18 cellular contexts compared by ENCODE assay signal in the genomic region with DNA sequence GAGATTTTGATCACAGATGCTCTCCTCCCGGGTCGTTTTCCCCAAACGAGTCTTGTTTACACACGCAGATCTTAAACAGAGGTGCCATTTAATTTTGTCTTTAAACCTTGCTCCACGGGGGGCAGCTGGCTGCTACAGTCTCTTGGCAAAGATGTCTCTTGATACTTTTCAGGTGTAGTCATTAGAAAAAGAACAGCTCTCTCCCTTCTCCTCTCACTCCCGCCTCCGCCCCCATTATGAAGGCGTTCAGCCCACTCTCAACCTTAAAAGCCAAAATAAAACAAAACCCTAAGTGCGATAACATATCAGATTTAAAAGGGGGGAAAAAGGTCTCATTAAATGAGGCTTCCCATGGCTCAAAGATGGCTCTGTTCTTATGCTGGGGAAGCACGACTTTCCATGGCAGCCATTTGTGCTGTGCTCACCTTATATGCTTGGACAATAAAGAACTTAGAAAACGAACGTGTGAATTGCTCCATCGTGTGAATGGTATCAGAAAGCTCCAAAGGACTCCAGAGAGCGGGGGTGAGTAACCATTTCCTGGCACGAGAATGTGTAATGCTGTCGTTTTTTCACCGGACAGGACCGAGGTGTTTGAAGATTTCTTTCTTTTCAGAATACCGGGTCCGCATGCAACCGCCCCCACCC. TPM values are rescaled to one million over a fixed set of nuclear protein-coding genes. Genes with fewer than 3 reads are reported as not detected.
A peak's percentile ranks its signal among the peaks of the same experiment; 100 is the strongest.
DNase-seq lines count a peak whose midpoint lies in the region; ATAC-seq, FAIRE-seq and TF ChIP-seq lines count a peak whose summit lies in the region.
"Had no signal": no experiment of that assay in that cellular context is flagged by ENCODE, and none has a peak within 500 bp of the region (broad histone marks: within the 10 kb centered on the region; RNA-seq: fewer than 3 reads in every experiment).

No MANE protein-coding gene starts in this region.

- H3K4me3 Mint-ChIP-seq in activated CD4-positive, alpha-beta T cell treated with anti-CD3 and anti-CD28 coated beads for 36 hours: no peak overlapping the region
- H3K4me3 Mint-ChIP-seq: CD4-positive, CD25-positive, alpha-beta regulatory T cell; effector memory CD8-positive, alpha-beta T cell had no signal

- H3K27me3 Mint-ChIP-seq in activated CD4-positive, alpha-beta T cell treated with anti-CD3 and anti-CD28 coated beads for 36 hours: peaks cover 1% of the 10 kb centered on the region
- H3K27me3 Mint-ChIP-seq: CD4-positive, CD25-positive, alpha-beta regulatory T cell had no signal

- TF ChIP-seq CTCF in astrocyte of the spinal cord (IDR thresholded peaks at IDR 0.05; ENCODE audit: low read depth, low read length) (no peak), fibroblast of villous mesenchyme (IDR thresholded peaks at IDR 0.05; ENCODE audit: insufficient read depth, low read depth, low read length) (no peak)

- H3K4me3 ChIP-seq in astrocyte of the spinal cord (ENCODE audit: low read depth, low read length): no peak overlapping the region
- H3K4me3 ChIP-seq in fibroblast of villous mesenchyme (ENCODE audit: low read depth, low read length): no peak overlapping the region

- POLR2A ChIA-PET in activated CD4-positive, alpha-beta T cell treated with anti-CD3 and anti-CD28 coated beads for 36 hours (lab: Charles Lee): no interaction called here

- no peak overlapping the region for H3K27ac Mint-ChIP-seq in activated CD4-positive, alpha-beta T cell treated with anti-CD3 and anti-CD28 coated beads for 36 hours
- H3K27ac Mint-ChIP-seq: CD4-positive, CD25-positive, alpha-beta regulatory T cell; effector memory CD8-positive, alpha-beta T cell had no signal

- DNase-seq in NCI-H748 (lab: John Stamatoyannopoulos, UW; ENCODE audit: unreplicated experiment) (peak; percentile 9), NCI-H748 treated with DMSO at 0.1 percent for 48 hours (lab: John Stamatoyannopoulos, UW) (no peak), astrocyte of the spinal cord (ENCODE audit: low read depth, low spot score) (peak; percentile 39), fibroblast of villous mesenchyme (ENCODE audit: low read depth) (peak; percentile 14), GM03348 (ENCODE audit: low spot score) (no peak), left cardiac atrium (no peak), RCC 7860 (ENCODE audit: low spot score) (no peak)
- no peak for DNase-seq in activated CD4-positive, alpha-beta T cell treated with anti-CD3 and anti-CD28 coated beads for 36 hours
- DNase-seq: activated CD4-positive, alpha-beta T cell treated with anti-CD3 and anti-CD28 coated beads for 4 hours; activated CD8-positive, alpha-beta memory T cell treated with anti-CD3 and anti-CD28 coated beads, Interleukin-2, amount 50 U/mL, for 48 hours; brain microvascular endothelial cell; CD4-positive, CD25-positive, alpha-beta regulatory T cell; DMS53; effector memory CD8-positive, alpha-beta T cell; foreskin fibroblast; NCI-H526; stimulated activated naive CD8-positive, alpha-beta T cell treated with anti-CD3 and anti-CD28 coated beads, Interleukin-15, Interleukin-2, amounts not matched to agents 100 U/mL and 50 U/mL, for 24 hours; T1000 had no signal

- in situ Hi-C loops in astrocyte of the spinal cord (cut with HindIII; ENCODE audit: low sequenced_read_pairs): no loop called here

- no peaks in the 10 kb centered on the region for H3K4me1 Mint-ChIP-seq in activated CD4-positive, alpha-beta T cell treated with anti-CD3 and anti-CD28 coated beads for 36 hours
- H3K4me1 Mint-ChIP-seq: CD4-positive, CD25-positive, alpha-beta regulatory T cell had no signal

- no peaks in the 10 kb centered on the region for H3K9me3 Mint-ChIP-seq in activated CD4-positive, alpha-beta T cell treated with anti-CD3 and anti-CD28 coated beads for 36 hours (ENCODE audit: low read depth)
- H3K9me3 Mint-ChIP-seq: CD4-positive, CD25-positive, alpha-beta regulatory T cell; effector memory CD8-positive, alpha-beta T cell had no signal

- no peaks in the 10 kb centered on the region for H3K36me3 Mint-ChIP-seq in activated CD4-positive, alpha-beta T cell treated with anti-CD3 and anti-CD28 coated beads for 36 hours (ENCODE audit: low read depth)
- H3K36me3 Mint-ChIP-seq: CD4-positive, CD25-positive, alpha-beta regulatory T cell had no signal

- no peak for FAIRE-seq in RCC 7860 (lab: Jason Lieb, UNC)

- ATAC-seq in activated CD4-positive, alpha-beta T cell treated with anti-CD3 and anti-CD28 coated beads for 36 hours: no peak
- no peak for ATAC-seq in left cardiac atrium
- ATAC-seq: effector memory CD8-positive, alpha-beta T cell; stimulated activated naive CD8-positive, alpha-beta T cell treated with anti-CD3 and anti-CD28 coated beads, Interleukin-15, Interleukin-2, amounts not matched to agents 100 U/mL and 50 U/mL, for 24 hours had no signal

- CTCF ChIA-PET in activated CD4-positive, alpha-beta T cell treated with anti-CD3 and anti-CD28 coated beads for 36 hours (lab: Charles Lee): no interaction called here

- intact Hi-C loops in activated CD4-positive, alpha-beta T cell treated with anti-CD3 and anti-CD28 coated beads for 36 hours (cut with DNase I, micrococcal nuclease): no loop called here
- intact Hi-C loops in left cardiac atrium (cut with DNase I): no loop called here

RNA-seq across cellular contexts. Expression of a gene that starts 26.5 kb away (rescaled TPM):
- 12.6 and 21.6 TPM in 2 replicates for total RNA-seq in fibroblast of villous mesenchyme
- under 1 TPM; 0.11 to 0.30 TPM for total RNA-seq in activated CD4-positive, alpha-beta T cell treated with anti-CD3 and anti-CD28 coated beads for 36 hours
- total RNA-seq in left cardiac atrium: 10 to 100 TPM; 58.1 to 66.3 TPM

Comparison
In these comparisons a context has a peak if more than half of its experiments do, and no peak if none do; other contexts are left out.
1. DNase-seq: peak in NCI-H748 (single experiment), astrocyte of the spinal cord (single experiment) and fibroblast of villous mesenchyme (single experiment); none in NCI-H748 treated with DMSO at 0.1 percent for 48 hours (single experiment), GM03348 (single experiment), activated CD4-positive, alpha-beta T cell treated with anti-CD3 and anti-CD28 coated beads for 36 hours (single experiment), left cardiac atrium (single experiment) and RCC 7860 (single experiment).
2. RNA of a gene that starts 26.5 kb away (total RNA-seq): 58.1 to 66.3 TPM in left cardiac atrium and 12.6 to 21.6 TPM in fibroblast of villous mesenchyme; 0.11 to 0.30 TPM in activated CD4-positive, alpha-beta T cell treated with anti-CD3 and anti-CD28 coated beads for 36 hours; every median in the first group is over 10 times any median in the second.